In the genomic region with DNA sequence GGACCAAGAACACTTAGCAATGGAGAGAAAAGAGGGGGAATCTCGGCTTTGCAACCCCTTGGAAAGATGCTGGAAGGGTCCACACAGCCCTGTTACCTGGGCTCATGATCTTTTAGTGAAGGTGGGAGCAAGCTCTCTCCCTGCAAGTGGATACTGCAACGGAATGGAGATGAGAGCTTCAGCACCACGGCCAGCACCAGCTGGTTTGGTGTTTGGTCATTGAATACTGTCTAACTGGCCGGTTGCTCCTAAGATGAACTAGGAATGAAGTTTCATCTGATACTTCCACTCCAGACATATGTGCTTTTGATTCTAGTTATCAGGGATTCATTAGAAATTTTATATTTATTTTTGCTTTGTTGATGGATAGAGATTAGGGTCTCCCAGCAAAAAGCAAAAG, we compare ENCODE assay signal across 9 cellular contexts. TPM values are rescaled to one million over a fixed set of nuclear protein-coding genes. Genes with fewer than 3 reads are reported as not detected.
DNase-seq lines count a peak whose midpoint lies in the region; TF ChIP-seq lines count a peak whose summit lies in the region.
"Had no signal": no experiment of that assay in that cellular context is flagged by ENCODE, and none has a peak within 500 bp of the region (broad histone marks: within the 10 kb centered on the region; RNA-seq: fewer than 3 reads in every experiment).

No MANE protein-coding gene starts in this region.

- no peaks in the 10 kb centered on the region for H3K79me2 ChIP-seq in mammary epithelial cell (ENCODE audit: insufficient read depth, low read length)

- no peaks in the 10 kb centered on the region for H4K20me1 ChIP-seq in mammary epithelial cell (ENCODE audit: insufficient read depth, low read length)

- no TSS peak for BruUV-seq in mammary epithelial cell (replicated peaks; lab: Mats Ljungman, UMichigan)

- no peak overlapping the region for H3K4me2 ChIP-seq in mammary epithelial cell (ENCODE audit: insufficient read depth, low read depth, low read length)

- DNase-seq in ELF-1 (ENCODE audit: low read depth, low spot score) (peak; percentile 64), M059J (ENCODE audit: low read depth) (peak; percentile 25), mammary epithelial cell (peak; percentile 30), lung microvascular endothelial cell (ENCODE audit: low read depth in 2 of 2) (peak; percentile 48 to 59), NCI-H1105 (lab: John Stamatoyannopoulos, UW) (no peak), activated gamma-delta T cell (lab: John Stamatoyannopoulos, UW) (no peak), head of caudate nucleus (no peak), NCI-H526 treated with DMSO at 0.1 percent for 48 hours (lab: John Stamatoyannopoulos, UW) (no peak)

- dilution Hi-C loops in mammary epithelial cell (cut with HindIII; ENCODE audit: low sequenced_read_pairs), result no loop called here

- H3K4me1 ChIP-seq in mammary epithelial cell (ENCODE audit: insufficient read depth, low read length), result no peaks in the 10 kb centered on the region

- CTCF ChIA-PET in mammary epithelial cell (lab: Charles Lee; ENCODE audit: low non-redundant PET), result no interaction called here

- H3K27ac ChIP-seq in mammary epithelial cell (ENCODE audit: insufficient read depth, low read depth, low read length), result no peak overlapping the region

- 4% methylated on average over 4 of the region's 4 CpGs for WGBS in mammary epithelial cell (ENCODE audit: low coverage, missing lambda C conversion rate)

- no peaks in the 10 kb centered on the region for H3K27me3 ChIP-seq in mammary epithelial cell (ENCODE audit: insufficient read depth, low read length)

- intact Hi-C loops in mammary epithelial cell (cut with micrococcal nuclease) (loop anchor here (10.0 kb wide), 2 partner anchors 96 to 686 kb away; no protein-coding TSS in a partner anchor), head of caudate nucleus (cut with DNase I) (no loop called here)

- H3K36me3 ChIP-seq in mammary epithelial cell (ENCODE audit: insufficient read depth, low read length), result no peaks in the 10 kb centered on the region

- H3K4me3 ChIP-seq in mammary epithelial cell (replicated peaks in 1 of 3; ENCODE audit: insufficient read depth in 1 of 3, low read depth in 2 of 3, low read length in 3 of 3), result no peak overlapping the region

- no peak for TF ChIP-seq CTCF in mammary epithelial cell (conservative IDR thresholded peaks at IDR 0.05 in 1 of 2, IDR thresholded peaks at IDR 0.05 in 1 of 2; ENCODE audit: extremely low read depth in 1 of 2, insufficient read depth in 1 of 2, low read depth in 1 of 2, low read length in 2 of 2)

- H2AFZ ChIP-seq in mammary epithelial cell (ENCODE audit: low read depth, low read length), result no peak overlapping the region

- in situ Hi-C loops in mammary epithelial cell (cut with MboI; ENCODE audit: low sequenced_read_pairs in 2 of 2), result no loop called here

- no peak overlapping the region for H3K9ac ChIP-seq in mammary epithelial cell (ENCODE audit: insufficient read depth, low read length)

- no peaks in the 10 kb centered on the region for H3K9me3 ChIP-seq in mammary epithelial cell (replicated peaks; ENCODE audit: insufficient read depth, low read length)

RNA-seq across cellular contexts. Expression of a gene that starts 16.3 kb away (rescaled TPM):
- total RNA-seq in M059J (2014; rRNA removed; shearing (Covaris generic)), result not detected in 2 replicates
- not detected for total RNA-seq in mammary epithelial cell
- polyA plus RNA-seq in mammary epithelial cell, result not detected
- not detected for polyA minus RNA-seq in mammary epithelial cell
- not detected in 2 replicates for total RNA-seq in lung microvascular endothelial cell
- total RNA-seq: chondrocyte had no signal

Comparison
In these comparisons a context has a peak if more than half of its experiments do, and no peak if none do; other contexts are left out.
1. DNase-seq: peak in ELF-1 (single experiment), M059J (single experiment), mammary epithelial cell (single experiment) and lung microvascular endothelial cell (2 of 2); none in NCI-H1105 (single experiment), activated gamma-delta T cell (single experiment), head of caudate nucleus (0 of 42) and NCI-H526 treated with DMSO at 0.1 percent for 48 hours (single experiment).